Comparison of ENCODE assay signal across 12 cellular contexts in genomic region chr5:123752576-123752975, GRCh38.
DNase-seq lines count a peak whose midpoint lies in the region; ATAC-seq and FAIRE-seq lines count a peak whose summit lies in the region.
"Had no signal": no experiment of that assay in that cellular context is flagged by ENCODE, and none has a peak within 500 bp of the region (broad histone marks: within the 10 kb centered on the region; RNA-seq: fewer than 3 reads in every experiment).

No MANE protein-coding gene starts in this region.

- peak overlapping the region; percentile 43 for H3K27ac ChIP-seq in cingulate gyrus (ENCODE audit: low read depth, low read length)

- FAIRE-seq in urothelium cell line (lab: Jason Lieb, UNC): no peak
- FAIRE-seq: GM12892 had no signal

- ATAC-seq in HG02938 (IDR thresholded peaks at IDR 0.05; ENCODE audit: unreplicated experiment) (no peak), GM18873 (IDR thresholded peaks at IDR 0.05; ENCODE audit: low FRiP score, unreplicated experiment) (no peak)

- peak; percentile 3 for DNase-seq in NCI-H2227 (lab: John Stamatoyannopoulos, UW; ENCODE audit: unreplicated experiment)
- DNase-seq in NCI-H2227 treated with DMSO at 0.1 percent for 48 hours (lab: John Stamatoyannopoulos, UW): no peak
- DNase-seq in kidney tubule cell (ENCODE audit: low spot score): peak; percentile 60
- peak; percentile 64 for DNase-seq in urothelium cell line (ENCODE audit: low spot score)
- DNase-seq in NCI-H748 treated with DMSO at 0.1 percent for 48 hours (lab: John Stamatoyannopoulos, UW): no peak
- DNase-seq: 8988T; activated CD4-positive, alpha-beta T cell treated with anti-CD3 and anti-CD28 coated beads, Interleukin-2, amount 50 U/mL, for 4 hours; stimulated activated CD4-positive, alpha-beta T cell treated with anti-CD3 and anti-CD28 coated beads, Interleukin-2, amount 100 ng/mL, for 48 hours had no signal

Comparison
In these comparisons a context has a peak if more than half of its experiments do, and no peak if none do; other contexts are left out.
1. DNase-seq: peak in NCI-H2227 (single experiment), kidney tubule cell (single experiment) and urothelium cell line (single experiment); none in NCI-H2227 treated with DMSO at 0.1 percent for 48 hours (single experiment) and NCI-H748 treated with DMSO at 0.1 percent for 48 hours (single experiment).